Comparison of ENCODE assay signal across 19 cellular contexts in genomic region chr13:46202188-46202795, GRCh38. TPM values are rescaled to one million over a fixed set of nuclear protein-coding genes. Genes with fewer than 3 reads are reported as not detected.
DNase-seq lines count a peak whose midpoint lies in the region; ATAC-seq and TF ChIP-seq lines count a peak whose summit lies in the region.
"Had no signal": no experiment of that assay in that cellular context is flagged by ENCODE, and none has a peak within 500 bp of the region (broad histone marks: within the 10 kb centered on the region; RNA-seq: fewer than 3 reads in every experiment).

No MANE protein-coding gene starts in this region.

- no peak overlapping the region for H3K4me3 ChIP-seq in GM12865 (ENCODE audit: low read depth, low read length)
- no peak overlapping the region for H3K4me3 ChIP-seq in naive thymus-derived CD4-positive, alpha-beta T cell (ENCODE audit: low read length)
- H3K4me3 ChIP-seq: dorsolateral prefrontal cortex had no signal

- peaks cover 13 to 22% of the 10 kb centered on the region in 2 donors for H3K4me1 ChIP-seq in naive thymus-derived CD4-positive, alpha-beta T cell (ENCODE audit: control insufficient read depth in 2 of 2, insufficient read depth in 2 of 2, low read length in 2 of 2)

- H3K36me3 ChIP-seq in naive thymus-derived CD4-positive, alpha-beta T cell (ENCODE audit: control insufficient read depth in 2 of 3, insufficient read depth in 3 of 3, low read length in 3 of 3), result no peaks in the 10 kb centered on the region

- CTCF ChIA-PET in naive thymus-derived CD4-positive, alpha-beta T cell (lab: Charles Lee), result interaction anchor here (0.9 to 2.1 kb wide), 4 partner anchors 9 to 119 kb away, joined by 3 to 5 read pairs (median 4); no protein-coding TSS in a partner anchor

- no peaks in the 10 kb centered on the region for H3K9me3 ChIP-seq in naive thymus-derived CD4-positive, alpha-beta T cell (ENCODE audit: control insufficient read depth in 2 of 3, low read length in 3 of 3)

- H3K9me3 Mint-ChIP-seq in T-helper 1 cell treated with Interleukin-12 subunit alpha and Interleukin-12 subunit beta and Interleukin-4 antibody, amounts not matched to agents 30 μg/mL and 1 μg/mL, for 36 hours, result no peaks in the 10 kb centered on the region
- no peaks in the 10 kb centered on the region for H3K9me3 Mint-ChIP-seq in naive thymus-derived CD4-positive, alpha-beta T cell
- H3K9me3 Mint-ChIP-seq: nephron progenitor cell had no signal

- H3K27ac Mint-ChIP-seq in T-helper 1 cell treated with Interleukin-12 subunit alpha and Interleukin-12 subunit beta and Interleukin-4 antibody, amounts not matched to agents 30 μg/mL and 1 μg/mL, for 36 hours, result peak overlapping the region; percentile 64
- H3K27ac Mint-ChIP-seq in naive thymus-derived CD4-positive, alpha-beta T cell, result peak overlapping the region; percentile 49 to 89 (median 76)
- H3K27ac Mint-ChIP-seq: nephron progenitor cell had no signal

- no peak overlapping the region for H3K27ac ChIP-seq in naive thymus-derived CD4-positive, alpha-beta T cell (ENCODE audit: low read depth, low read length)
- H3K27ac ChIP-seq: dorsolateral prefrontal cortex, RWPE1 had no signal

- peaks cover 2% of the 10 kb centered on the region for H3K36me3 Mint-ChIP-seq in T-helper 1 cell treated with Interleukin-12 subunit alpha and Interleukin-12 subunit beta and Interleukin-4 antibody, amounts not matched to agents 30 μg/mL and 1 μg/mL, for 36 hours (ENCODE audit: low read depth)
- peaks cover 0 to 13% (median 0%) of the 10 kb centered on the region in 5 donors for H3K36me3 Mint-ChIP-seq in naive thymus-derived CD4-positive, alpha-beta T cell

- POLR2A ChIA-PET in naive thymus-derived CD4-positive, alpha-beta T cell (lab: Charles Lee), result interaction anchor here (1.0 to 2.5 kb wide), 6 partner anchors 9 to 30 kb away, joined by 3 to 20 read pairs (median 8); partner anchors contain the start of genes LCP1 and LRRC63

- peak; percentile 61 for ATAC-seq in GM21390 (IDR thresholded peaks at IDR 0.05; ENCODE audit: unreplicated experiment)
- peak; percentile 76 for ATAC-seq in naive thymus-derived CD4-positive, alpha-beta T cell
- ATAC-seq: right cardiac atrium had no signal

- intact Hi-C loops in naive thymus-derived CD4-positive, alpha-beta T cell (cut with micrococcal nuclease), result loop anchor here (1.0 kb wide), 4 partner anchors 8 to 20 kb away; partner anchors contain the start of genes LRRC63 (in 2 of the 2) and LCP1 (in 1 of the 2)

- H3K27me3 ChIP-seq in naive thymus-derived CD4-positive, alpha-beta T cell (ENCODE audit: control insufficient read depth in 2 of 2, insufficient read depth in 2 of 2, low read length in 2 of 2), result no peaks in the 10 kb centered on the region
- H3K27me3 ChIP-seq: dorsolateral prefrontal cortex had no signal

- TF ChIP-seq CTCF in GM12865 (IDR thresholded peaks at IDR 0.05; ENCODE audit: insufficient read depth, low read depth, low read length, missing control alignments), result no peak

- DNase-seq in GM12865 (ENCODE audit: low read depth), result peak; percentile 22
- DNase-seq in naive thymus-derived CD4-positive, alpha-beta T cell, result peak in 5 of 9 donors; percentile 33 to 51 (median 49)
- DNase-seq in NCI-H1048 (lab: John Stamatoyannopoulos, UW), result no peak
- DNase-seq in OCI-M1 (lab: John Stamatoyannopoulos, UW), result no peak
- no peak for DNase-seq in LoVo (ENCODE audit: low spot score)
- DNase-seq: activated CD8-positive, alpha-beta memory T cell treated with anti-CD3 and anti-CD28 coated beads for 24 hours; anterior cingulate cortex; C1 segment of cervical spinal cord; dorsolateral prefrontal cortex; hippocampal formation; NCI-H187 treated with DMSO at 0.1 percent for 48 hours; NCI-H69; nephron progenitor cell; right cardiac atrium; stimulated activated CD4-positive, alpha-beta T cell treated with anti-CD3 and anti-CD28 coated beads, Interleukin-4, amount 100 ng/mL, for 24 hours; T-helper 9 cell had no signal

- no peaks in the 10 kb centered on the region for H3K27me3 Mint-ChIP-seq in T-helper 1 cell treated with Interleukin-12 subunit alpha and Interleukin-12 subunit beta and Interleukin-4 antibody, amounts not matched to agents 30 μg/mL and 1 μg/mL, for 36 hours (ENCODE audit: low read depth)
- no peaks in the 10 kb centered on the region for H3K27me3 Mint-ChIP-seq in naive thymus-derived CD4-positive, alpha-beta T cell

- H3K4me3 Mint-ChIP-seq in T-helper 1 cell treated with Interleukin-12 subunit alpha and Interleukin-12 subunit beta and Interleukin-4 antibody, amounts not matched to agents 30 μg/mL and 1 μg/mL, for 36 hours, result peak overlapping the region; percentile 27
- H3K4me3 Mint-ChIP-seq in naive thymus-derived CD4-positive, alpha-beta T cell, result peak overlapping the region in 9 of 10 donors; percentile 8 to 78 (median 53)
- H3K4me3 Mint-ChIP-seq: nephron progenitor cell had no signal

- H3K4me1 Mint-ChIP-seq in T-helper 1 cell treated with Interleukin-12 subunit alpha and Interleukin-12 subunit beta and Interleukin-4 antibody, amounts not matched to agents 30 μg/mL and 1 μg/mL, for 36 hours (ENCODE audit: low read depth), result peaks cover 28% of the 10 kb centered on the region
- H3K4me1 Mint-ChIP-seq in naive thymus-derived CD4-positive, alpha-beta T cell, result peaks cover 9 to 58% (median 48%) of the 10 kb centered on the region in 7 donors

RNA-seq across cellular contexts. Expression of gene LRRC63, which starts 9.4 kb away (rescaled TPM):
- under 1 TPM; 0.19 to 0.80 (median 0.49) TPM for total RNA-seq in naive thymus-derived CD4-positive, alpha-beta T cell
- under 1 TPM in 1 of 2 donors, not detected in 1; 0.31 TPM for polyA plus RNA-seq in naive thymus-derived CD4-positive, alpha-beta T cell
- total RNA-seq: right cardiac atrium had no signal
- polyA plus RNA-seq: right cardiac atrium had no signal

RNA-seq across cellular contexts. Expression of gene LCP1, which starts 20.3 kb away (rescaled TPM):
- total RNA-seq in naive thymus-derived CD4-positive, alpha-beta T cell, result 100 to 1,000 TPM; 293 to 989 (median 355) TPM
- polyA plus RNA-seq in naive thymus-derived CD4-positive, alpha-beta T cell, result 100 to 1,000 TPM; 764 to 902 TPM

Comparison
In these comparisons a context has a peak if more than half of its experiments do, and no peak if none do; other contexts are left out.
1. DNase-seq: peak in GM12865 (single experiment) and naive thymus-derived CD4-positive, alpha-beta T cell (5 of 9); none in NCI-H1048 (single experiment), OCI-M1 (single experiment) and LoVo (single experiment).